In genomic region chr10:79088176-79088575, GRCh38 we compare ENCODE assay signal across 1 cellular context.
TF ChIP-seq lines count a peak whose summit lies in the region.

No MANE protein-coding gene starts in this region.

TF ChIP-seq in liver, 16 proteins besides CTCF, POLR2A, EP300 and RAD21 (continued from another document):
- TF ChIP-seq REST (IDR thresholded peaks at IDR 0.05) (no peak), HNF4A (conservative IDR thresholded peaks at IDR 0.05) (peak; percentile 48 to 58), MAX (IDR thresholded peaks at IDR 0.05) (peak; percentile 62), TAF1 (conservative IDR thresholded peaks at IDR 0.05) (no peak), FOXA2 (IDR thresholded peaks at IDR 0.05) (peak; percentile 94), YY1 (IDR thresholded peaks at IDR 0.05) (no peak), JUND (IDR thresholded peaks at IDR 0.05) (no peak), RXRA (IDR thresholded peaks at IDR 0.05) (peak; percentile 67 to 78), GABPA (IDR thresholded peaks at IDR 0.05 in 1 of 2, conservative IDR thresholded peaks at IDR 0.05 in 1 of 2) (no peak)
